ENCODE assay signal across 8 cellular contexts in the genomic region with DNA sequence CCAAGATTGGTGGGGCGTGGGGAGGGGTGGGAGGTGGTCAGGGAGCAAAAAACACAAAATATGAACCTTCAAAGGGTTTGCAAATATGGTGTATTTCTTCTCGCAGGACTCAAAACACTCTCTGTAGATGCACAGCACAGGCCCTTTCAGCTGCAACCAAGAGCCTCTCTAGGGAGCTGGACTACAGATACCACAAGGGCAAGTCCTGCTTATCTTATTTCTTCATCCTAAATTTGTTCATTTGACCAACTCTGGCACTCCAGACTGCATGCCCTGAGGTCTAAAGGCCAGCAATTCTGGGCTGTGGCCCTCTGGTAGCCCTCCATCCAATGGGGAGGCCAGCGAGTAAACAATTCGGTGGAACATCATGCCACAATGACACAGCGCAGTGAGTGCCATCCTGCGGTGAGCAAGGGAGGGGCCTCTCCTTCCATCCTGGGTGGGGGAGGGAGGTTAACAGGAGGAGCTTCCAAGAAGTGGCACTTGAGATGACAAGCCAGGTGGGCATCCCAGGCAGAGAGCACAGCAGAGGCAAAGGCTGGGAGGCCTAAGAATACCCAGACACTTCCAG. TPM values are rescaled to one million over a fixed set of nuclear protein-coding genes. Genes with fewer than 3 reads are reported as not detected.
DNase-seq lines count a peak whose midpoint lies in the region; ATAC-seq, FAIRE-seq and TF ChIP-seq lines count a peak whose summit lies in the region.

No MANE protein-coding gene starts in this region.

- peak overlapping the region; percentile 100 for H3K27ac Mint-ChIP-seq in activated naive CD4-positive, alpha-beta T cell treated with anti-CD3 and anti-CD28 coated beads, Interleukin-2, amount 10 ng/mL, durations not matched to agents 7 days and 5 days

- peaks cover 65% of the 10 kb centered on the region for H3K4me1 Mint-ChIP-seq in activated naive CD4-positive, alpha-beta T cell treated with anti-CD3 and anti-CD28 coated beads, Interleukin-2, amount 10 ng/mL, durations not matched to agents 7 days and 5 days

- H3K9me3 Mint-ChIP-seq in activated naive CD4-positive, alpha-beta T cell treated with anti-CD3 and anti-CD28 coated beads, Interleukin-2, amount 10 ng/mL, durations not matched to agents 7 days and 5 days = no peaks in the 10 kb centered on the region

- DNase-seq in GM12892 (ENCODE audit: insufficient read length) = no peak
- peak; percentile 80 for DNase-seq in NCI-H510A (lab: John Stamatoyannopoulos, UW)
- DNase-seq in activated naive CD4-positive, alpha-beta T cell treated with anti-CD3 and anti-CD28 coated beads, Interleukin-2, amount 10 ng/mL, durations not matched to agents 7 days and 5 days = peak; percentile 82
- no peak for DNase-seq in occipital lobe (lab: John Stamatoyannopoulos, UW)
- DNase-seq in NCI-H146 treated with DMSO at 0.1 percent for 48 hours (lab: John Stamatoyannopoulos, UW; ENCODE audit: unreplicated experiment) = no peak

- peak; percentile 40 for FAIRE-seq in GM12892 (lab: Jason Lieb, UNC)

- ATAC-seq in HG03045 (IDR thresholded peaks at IDR 0.05; ENCODE audit: unreplicated experiment) = no peak
- ATAC-seq in GM19395 (IDR thresholded peaks at IDR 0.05; ENCODE audit: unreplicated experiment) = no peak

- peaks cover 40% of the 10 kb centered on the region for H3K36me3 Mint-ChIP-seq in activated naive CD4-positive, alpha-beta T cell treated with anti-CD3 and anti-CD28 coated beads, Interleukin-2, amount 10 ng/mL, durations not matched to agents 7 days and 5 days

- peak overlapping the region; percentile 76 to 91 for H3K4me3 ChIP-seq in neutrophil (ENCODE audit: low read depth in 1 of 2, low read length in 1 of 2)

- H3K27me3 Mint-ChIP-seq in activated naive CD4-positive, alpha-beta T cell treated with anti-CD3 and anti-CD28 coated beads, Interleukin-2, amount 10 ng/mL, durations not matched to agents 7 days and 5 days = peaks cover 3% of the 10 kb centered on the region

- peak overlapping the region; percentile 98 for H3K27ac ChIP-seq in neutrophil

- H3K4me1 ChIP-seq in neutrophil (ENCODE audit: control insufficient read depth in 1 of 2, insufficient read depth in 1 of 2, low read depth in 1 of 2, low read length in 1 of 2) = peaks cover 65 to 91% of the 10 kb centered on the region in 2 experiments

- CTCF ChIA-PET in activated naive CD4-positive, alpha-beta T cell treated with anti-CD3 and anti-CD28 coated beads, Interleukin-2, amount 10 ng/mL, durations not matched to agents 7 days and 5 days (lab: Charles Lee) = interaction anchor here (0.8 to 12.3 kb wide), 6 partner anchors 12 to 168 kb away, joined by 3 to 160 read pairs (median 8); partner anchors contain the start of gene ISCU

- H3K27me3 ChIP-seq in neutrophil = no peaks in the 10 kb centered on the region

- peak overlapping the region; percentile 100 for H3K4me3 Mint-ChIP-seq in activated naive CD4-positive, alpha-beta T cell treated with anti-CD3 and anti-CD28 coated beads, Interleukin-2, amount 10 ng/mL, durations not matched to agents 7 days and 5 days

- TF ChIP-seq CTCF in neutrophil (IDR thresholded peaks at IDR 0.05) = no peak

- H3K9me3 ChIP-seq in neutrophil = no peaks in the 10 kb centered on the region

- H3K36me3 ChIP-seq in neutrophil = peaks cover 12% of the 10 kb centered on the region

- no peak for TF ChIP-seq POLR2A in GM12892 (IDR thresholded peaks at IDR 0.05; ENCODE audit: low read depth, low read length)

RNA-seq across cellular contexts. Expression of gene SELPLG, which starts 0.6 kb away (rescaled TPM):
- polyA plus RNA-seq in GM12892 (2012; ENCODE audit: missing spikeins) = 18.3 TPM
- 2.0 TPM for total RNA-seq in occipital lobe

RNA-seq across cellular contexts. Expression of gene TMEM119, which starts 36.4 kb away (rescaled TPM):
- polyA plus RNA-seq in GM12892 (2012; ENCODE audit: missing spikeins) = 0.23 TPM
- 2.2 TPM for total RNA-seq in occipital lobe

Comparison
In these comparisons a context has a peak if more than half of its experiments do, and no peak if none do; other contexts are left out.
1. DNase-seq: peak in NCI-H510A (single experiment) and activated naive CD4-positive, alpha-beta T cell treated with anti-CD3 and anti-CD28 coated beads, Interleukin-2, amount 10 ng/mL, durations not matched to agents 7 days and 5 days (single experiment); none in GM12892 (single experiment), occipital lobe (single experiment) and NCI-H146 treated with DMSO at 0.1 percent for 48 hours (single experiment).